ENCODE assay signal across 8 cellular contexts in the genomic region with DNA sequence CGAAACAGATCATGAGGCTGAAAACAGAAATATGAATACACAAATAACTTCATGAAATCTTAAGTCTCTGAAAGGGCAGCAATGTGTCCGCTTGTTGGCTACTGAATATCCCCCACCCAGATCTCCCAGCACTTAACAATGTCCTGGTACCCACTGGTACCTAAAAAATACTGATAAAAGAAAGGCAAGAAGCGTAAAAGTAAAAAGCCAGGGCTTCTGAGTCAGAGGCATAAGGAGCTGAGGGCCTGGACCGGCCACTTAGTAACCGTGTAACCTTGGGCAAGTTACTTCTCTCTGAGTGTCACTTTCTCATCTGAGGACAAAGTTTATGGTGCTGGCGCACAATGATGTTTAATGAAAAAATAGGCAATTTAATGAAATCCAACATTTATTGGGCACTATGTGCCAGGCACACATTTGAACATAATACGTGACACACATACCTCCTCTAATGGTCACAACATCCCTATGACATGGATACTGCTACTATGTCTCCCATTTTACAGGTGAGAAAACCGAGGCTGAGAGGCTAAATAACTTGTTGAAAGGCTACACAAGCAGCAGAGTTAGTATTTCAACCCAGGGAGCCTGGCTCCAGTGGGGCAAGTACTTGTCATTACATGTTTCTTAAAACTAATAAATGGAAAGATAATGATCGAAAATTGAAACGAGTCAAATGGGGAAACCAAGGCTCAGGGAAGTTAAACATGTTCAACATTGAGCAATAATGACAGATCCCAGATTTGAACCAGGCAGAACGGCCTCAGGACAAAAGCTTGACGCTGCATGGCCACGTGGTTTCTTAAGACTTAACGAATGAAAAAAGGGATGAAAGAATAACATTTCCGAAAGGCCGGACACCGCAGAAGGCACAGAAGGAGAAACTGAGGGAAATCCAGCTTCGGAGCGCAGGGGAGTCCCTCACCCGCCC. TPM values are rescaled to one million over a fixed set of nuclear protein-coding genes. Genes with fewer than 3 reads are reported as not detected.
DNase-seq lines count a peak whose midpoint lies in the region; ATAC-seq, FAIRE-seq and TF ChIP-seq lines count a peak whose summit lies in the region.

No MANE protein-coding gene starts in this region.

- H3K4me3 ChIP-seq in right atrium auricular region (peak overlapping the region; percentile 70 to 83), fibroblast of lung (replicated peaks in 1 of 4; ENCODE audit: control extremely low read depth in 1 of 4, insufficient read depth in 1 of 4, low read depth in 3 of 4, low read length in 4 of 4) (peak overlapping the region; percentile 62 to 99 (median 88))

- H3K79me2 ChIP-seq in fibroblast of lung (ENCODE audit: control insufficient read depth, insufficient read depth, low read length): peaks cover 42% of the 10 kb centered on the region

- H3K9ac ChIP-seq in fibroblast of lung (ENCODE audit: insufficient read depth, low read length): peak overlapping the region; percentile 98

- peaks cover 0 to 30% of the 10 kb centered on the region in 2 donors for H3K4me1 ChIP-seq in right atrium auricular region
- no peaks in the 10 kb centered on the region for H3K4me1 ChIP-seq in fibroblast of lung (ENCODE audit: control insufficient read depth, extremely low read depth, insufficient read depth, low read length)

- H3K27ac ChIP-seq in right atrium auricular region (peak overlapping the region; percentile 90 to 94), fibroblast of lung (ENCODE audit: insufficient read depth, low read length) (peak overlapping the region; percentile 92)

- peak overlapping the region; percentile 69 for H2AFZ ChIP-seq in fibroblast of lung (ENCODE audit: low read length)

- H3K4me3 Mint-ChIP-seq in T-cell: peak overlapping the region; percentile 84 to 98 (median 91)
- H3K4me3 Mint-ChIP-seq in progenitor cell of endocrine pancreas (ENCODE audit: low read depth): peak overlapping the region; percentile 93

- no peak for TF ChIP-seq POLR2A in GM12892 (IDR thresholded peaks at IDR 0.05; ENCODE audit: low read depth, low read length)

- H3K27ac Mint-ChIP-seq in T-cell (peak overlapping the region; percentile 84), progenitor cell of endocrine pancreas (peak overlapping the region; percentile 95)

- H4K20me1 ChIP-seq in fibroblast of lung (ENCODE audit: control insufficient read depth, extremely low read depth, insufficient read depth, low read length): no peaks in the 10 kb centered on the region

- no peak for DNase-seq in right atrium auricular region (ENCODE audit: low spot score)
- no peak for DNase-seq in Right ventricle myocardium superior
- no peak for DNase-seq in T-cell
- peak; percentile 42 to 64 for DNase-seq in fibroblast of lung (ENCODE audit: low read depth in 2 of 2)
- DNase-seq in progenitor cell of endocrine pancreas (ENCODE audit: low spot score, unreplicated experiment): no peak
- DNase-seq in GM12892 (ENCODE audit: insufficient read length): no peak

- no peak for TF ChIP-seq CTCF in right atrium auricular region (IDR thresholded peaks at IDR 0.05)
- no peak for TF ChIP-seq CTCF in fibroblast of lung (conservative IDR thresholded peaks at IDR 0.05 in 1 of 2, IDR thresholded peaks at IDR 0.05 in 1 of 2; ENCODE audit: low read depth in 1 of 2, low read length in 2 of 2)
- TF ChIP-seq CTCF in progenitor cell of endocrine pancreas (IDR thresholded peaks at IDR 0.05; ENCODE audit: unreplicated experiment): no peak

- no peaks in the 10 kb centered on the region for H3K27me3 Mint-ChIP-seq in T-cell
- H3K27me3 Mint-ChIP-seq in progenitor cell of endocrine pancreas: no peaks in the 10 kb centered on the region

- H3K9me3 ChIP-seq in right atrium auricular region (no peaks in the 10 kb centered on the region), fibroblast of lung (ENCODE audit: control insufficient read depth, insufficient read depth, low read depth, low read length) (no peaks in the 10 kb centered on the region)

- peak overlapping the region; percentile 93 for H3K4me2 ChIP-seq in fibroblast of lung (ENCODE audit: extremely low read depth, insufficient read depth, low read length)

- intact Hi-C loops in Right ventricle myocardium superior (cut with DNase I): loop anchor here (10.0 kb wide), 1 partner anchor 134 kb away; the partner anchor contains the start of gene OCSTAMP

- peaks cover 13% of the 10 kb centered on the region for H3K36me3 Mint-ChIP-seq in T-cell
- H3K36me3 Mint-ChIP-seq in progenitor cell of endocrine pancreas (ENCODE audit: insufficient read depth): peaks cover 13% of the 10 kb centered on the region

- H3K36me3 ChIP-seq in right atrium auricular region (no peaks in the 10 kb centered on the region), fibroblast of lung (ENCODE audit: control insufficient read depth, insufficient read depth, low read length) (peaks cover 2% of the 10 kb centered on the region)

- peaks cover 55 to 58% (median 57%) of the 10 kb centered on the region in 3 donors for H3K4me1 Mint-ChIP-seq in T-cell
- peaks cover 23% of the 10 kb centered on the region for H3K4me1 Mint-ChIP-seq in progenitor cell of endocrine pancreas (ENCODE audit: low read depth)

- POLR2A ChIA-PET in T-cell (lab: Charles Lee): no interaction called here

- H3K9me3 Mint-ChIP-seq in T-cell (no peaks in the 10 kb centered on the region), progenitor cell of endocrine pancreas (ENCODE audit: low read depth) (no peaks in the 10 kb centered on the region)

- ATAC-seq in Right ventricle myocardium superior (ENCODE audit: poor library complexity) (no peak), T-cell (replicated peaks in 1 of 4) (no peak), HG03354 (IDR thresholded peaks at IDR 0.05; ENCODE audit: poor library complexity, severe bottlenecking, unreplicated experiment) (no peak), GM21381 (IDR thresholded peaks at IDR 0.05; ENCODE audit: unreplicated experiment) (no peak)

- FAIRE-seq in GM12892 (lab: Jason Lieb, UNC): no peak

- H3K27me3 ChIP-seq in right atrium auricular region: no peaks in the 10 kb centered on the region
- H3K27me3 ChIP-seq in fibroblast of lung (ENCODE audit: control insufficient read depth, insufficient read depth, low read length): no peaks in the 10 kb centered on the region

- CTCF ChIA-PET in T-cell (lab: Charles Lee): interaction anchor here in 1 of 2 donors (1.0 kb wide), 1 partner anchor 167 kb away, joined by 3 read pairs; no protein-coding TSS in a partner anchor

RNA-seq across cellular contexts. Expression of gene TP53RK, which starts 0.8 kb away (rescaled TPM):
- total RNA-seq in right atrium auricular region (10 to 100 TPM; 11.3 to 12.1 TPM), Right ventricle myocardium superior (5.0 TPM), T-cell (10 to 100 TPM in 3 of 5 donors, 1 to 10 TPM in 2; 5.8 to 23.2 (median 21.9) TPM), fibroblast of lung (19.5 TPM in 2 replicates), progenitor cell of endocrine pancreas (11.1 and 11.5 TPM in 2 replicates)
- polyA plus RNA-seq in fibroblast of lung: 9.2 and 10.5 TPM in 2 replicates
- 10.0 and 12.9 TPM in 2 replicates for polyA plus RNA-seq in fibroblast of lung (2012)
- 5.9 and 6.4 TPM in 2 replicates for polyA minus RNA-seq in fibroblast of lung (ENCODE audit: low replicate concordance)
- 13.5 TPM for polyA plus RNA-seq in GM12892 (2012; ENCODE audit: missing spikeins)

RNA-seq across cellular contexts. Expression of gene SLC2A10, which starts 21.0 kb away (rescaled TPM):
- total RNA-seq in right atrium auricular region: 1 to 10 TPM; 5.6 to 6.4 TPM
- total RNA-seq in Right ventricle myocardium superior: 2.6 TPM
- under 1 TPM in 3 of 5 donors, not detected in 2; 0.07 to 0.54 (median 0.09) TPM for total RNA-seq in T-cell
- total RNA-seq in fibroblast of lung: 42.1 and 47.2 TPM in 2 replicates
- 20.4 and 35.3 TPM in 2 replicates for polyA plus RNA-seq in fibroblast of lung
- polyA plus RNA-seq in fibroblast of lung (2012): 15.9 and 24.3 TPM in 2 replicates
- polyA minus RNA-seq in fibroblast of lung (ENCODE audit: low replicate concordance): 28.0 and 51.5 TPM in 2 replicates
- 16.1 and 16.6 TPM in 2 replicates for total RNA-seq in progenitor cell of endocrine pancreas
- not detected for polyA plus RNA-seq in GM12892 (2012; ENCODE audit: missing spikeins)

RNA-seq across cellular contexts. Expression of gene SLC13A3, which starts 37.2 kb away (rescaled TPM):
- total RNA-seq in right atrium auricular region: 1 to 10 TPM in 1 of 2 donors, under 1 TPM in 1; 0.37 to 1.5 TPM
- total RNA-seq in Right ventricle myocardium superior: 0.30 TPM
- under 1 TPM in 4 of 5 donors, not detected in 1; 0.16 to 0.49 (median 0.33) TPM for total RNA-seq in T-cell
- 4.1 and 5.6 TPM in 2 replicates for total RNA-seq in fibroblast of lung
- 2.2 and 2.3 TPM in 2 replicates for polyA plus RNA-seq in fibroblast of lung
- 2.8 and 3.4 TPM in 2 replicates for polyA plus RNA-seq in fibroblast of lung (2012)
- polyA minus RNA-seq in fibroblast of lung (ENCODE audit: low replicate concordance): 2.8 and 14.7 TPM in 2 replicates
- total RNA-seq in progenitor cell of endocrine pancreas: 2.9 and 5.0 TPM in 2 replicates
- polyA plus RNA-seq in GM12892 (2012; ENCODE audit: missing spikeins): 0.15 TPM

Comparison
In these comparisons a context has a peak if more than half of its experiments do, and no peak if none do; other contexts are left out.
1. DNase-seq: peak in fibroblast of lung (2 of 2); none in right atrium auricular region (single experiment), Right ventricle myocardium superior (single experiment), T-cell (0 of 34), progenitor cell of endocrine pancreas (single experiment) and GM12892 (single experiment).